In the genomic region with DNA sequence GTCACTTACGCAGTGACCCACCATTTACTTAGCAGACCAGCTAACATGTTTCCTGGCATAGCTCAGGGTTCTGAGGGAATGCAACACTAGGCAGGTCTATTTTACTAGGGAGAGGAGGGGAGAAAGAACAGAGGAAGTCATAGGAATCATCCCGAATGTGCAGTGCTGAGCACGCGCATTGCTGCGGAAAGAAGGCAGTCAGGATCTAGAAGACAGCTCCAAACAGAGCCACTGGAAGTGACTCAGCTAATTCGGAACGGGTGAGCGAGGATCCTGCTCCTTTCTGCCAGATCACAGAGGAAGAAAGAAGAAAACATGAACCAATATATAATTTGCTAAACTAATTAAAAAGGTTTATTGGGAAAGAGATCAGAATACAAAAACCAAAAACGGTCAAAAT, we compare ENCODE assay signal across 20 cellular contexts.
"Had no signal": no experiment of that assay in that cellular context is flagged by ENCODE, and none has a peak within 500 bp of the region (broad histone marks: within the 10 kb centered on the region; RNA-seq: fewer than 3 reads in every experiment).

No MANE protein-coding gene starts in this region.

- H3K27ac ChIP-seq: colonic mucosa, foreskin keratinocyte, neutrophil, right atrium auricular region, sigmoid colon, skin epidermis, thyroid gland, upper lobe of right lung had no signal

- FAIRE-seq: endothelial cell of umbilical vein had no signal

- H3K36me3 ChIP-seq: colonic mucosa, neutrophil, right atrium auricular region, sigmoid colon, thyroid gland, upper lobe of right lung had no signal

- H3K27me3 ChIP-seq: colonic mucosa, foreskin keratinocyte, neutrophil, right atrium auricular region, sigmoid colon, thyroid gland, upper lobe of right lung had no signal

- ATAC-seq: foreskin keratinocyte, left colon, left ventricle myocardium superior, upper lobe of right lung had no signal

- DNase-seq: colonic mucosa; effector CD4-positive, alpha-beta T cell; endodermal cell; erythroblast; foreskin keratinocyte; left colon; left ventricle myocardium superior; naive B cell; nephron progenitor cell; posterior cingulate gyrus; sigmoid colon; stimulated activated CD4-positive, alpha-beta T cell treated with anti-CD3 and anti-CD28 coated beads, Interleukin-12 subunit alpha, Interleukin-12 subunit beta, amount 100 ng/mL, for 4 hours; stimulated activated naive CD4-positive, alpha-beta T cell treated with Interleukin-2 at 50 U/mL for 16 hours; thyroid gland; upper lobe of right lung had no signal

- H3K9me3 ChIP-seq: colonic mucosa, neutrophil, right atrium auricular region, sigmoid colon, thyroid gland, upper lobe of right lung had no signal

- H3K4me3 ChIP-seq: colonic mucosa, lung, right atrium auricular region, sigmoid colon, skin epidermis, thyroid gland, upper lobe of right lung had no signal

- H3K4me1 ChIP-seq: colonic mucosa, foreskin keratinocyte, right atrium auricular region, sigmoid colon, thyroid gland, upper lobe of right lung had no signal
